ENCODE assay signal across 8 cellular contexts in the genomic region with DNA sequence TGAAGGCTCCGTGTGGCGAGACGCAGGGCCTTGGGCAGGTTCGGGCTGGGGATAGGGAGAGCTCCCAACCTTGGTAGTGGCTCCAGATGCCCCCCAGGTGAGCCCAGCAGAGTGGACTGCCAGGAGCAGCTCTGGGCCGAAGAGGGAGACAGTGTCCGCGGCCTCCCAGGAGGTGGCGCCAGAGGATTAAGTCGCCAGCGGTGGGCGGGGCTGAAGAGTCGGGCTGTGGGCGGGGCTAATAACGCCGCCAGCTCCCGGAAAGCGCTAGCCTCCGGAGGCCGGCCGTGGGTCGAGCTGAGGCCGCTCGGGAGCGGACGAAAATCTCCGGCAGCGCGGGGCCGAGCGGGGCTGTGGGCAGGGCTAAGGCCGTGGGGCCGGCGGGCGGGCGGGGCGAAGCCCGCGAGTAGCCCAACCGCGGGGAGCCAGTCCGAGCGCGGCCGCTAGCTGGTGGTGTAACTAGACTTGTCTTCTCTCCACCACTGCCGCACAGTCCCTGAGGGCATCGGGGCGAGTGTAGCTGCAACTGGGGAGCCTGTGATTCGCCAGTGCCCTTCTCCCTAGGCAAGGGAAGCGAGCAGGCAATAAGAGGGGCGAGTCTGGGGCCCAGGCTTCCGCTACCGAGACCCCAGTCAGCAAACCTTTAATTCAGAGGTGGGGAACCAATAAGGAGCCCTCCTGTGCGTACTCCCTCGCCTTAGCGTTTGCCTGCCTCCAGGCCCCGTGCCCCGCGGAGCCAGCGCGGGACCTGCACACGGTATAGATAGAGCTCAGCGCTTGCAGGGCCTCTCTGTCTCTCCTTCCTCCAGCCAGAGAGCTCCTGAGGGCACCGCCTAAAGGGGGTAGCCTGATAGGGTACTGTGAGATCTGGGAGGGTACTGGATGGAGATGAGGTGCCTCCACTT. TPM values are rescaled to one million over a fixed set of nuclear protein-coding genes. Genes with fewer than 3 reads are reported as not detected.
DNase-seq lines count a peak whose midpoint lies in the region; ATAC-seq, FAIRE-seq and TF ChIP-seq lines count a peak whose summit lies in the region.

No MANE protein-coding gene starts in this region.

- H3K4me1 Mint-ChIP-seq in H9: peaks cover 19 to 22% of the 10 kb centered on the region in 2 experiments
- peaks cover 13% of the 10 kb centered on the region for H3K4me1 Mint-ChIP-seq in stimulated activated naive CD8-positive, alpha-beta T cell treated with anti-CD3 and anti-CD28 coated beads, Interleukin-15, amount 100 ng/mL, for 72 hours

- peak; percentile 62 for TF ChIP-seq POLR2A in Raji (IDR thresholded peaks at IDR 0.05; ENCODE audit: insufficient read depth, low read depth, low read length)

- H3K56ac ChIP-seq in H9 (ENCODE audit: insufficient read length, low read depth, low read length): no peak overlapping the region

- H3K27me3 ChIP-seq in H9 (ENCODE audit: insufficient read depth, low read length) (no peaks in the 10 kb centered on the region), neural cell (ENCODE audit: insufficient read depth, low read depth, low read length) (no peaks in the 10 kb centered on the region)

- H3K4me3 ChIP-seq in fibroblast of the aortic adventitia (ENCODE audit: low read depth, low read length): peak overlapping the region; percentile 65
- H3K4me3 ChIP-seq in neural cell (ENCODE audit: low read length): peak overlapping the region; percentile 82

- peak; percentile 93 for TF ChIP-seq CTCF in H9 (conservative IDR thresholded peaks at IDR 0.05)
- peak; percentile 89 for TF ChIP-seq CTCF in fibroblast of the aortic adventitia (IDR thresholded peaks at IDR 0.05; ENCODE audit: insufficient read depth, low read length)
- TF ChIP-seq CTCF in neural cell (IDR thresholded peaks at IDR 0.05; ENCODE audit: poor library complexity, severe bottlenecking): peak; percentile 96

- ATAC-seq in stimulated activated naive CD8-positive, alpha-beta T cell treated with anti-CD3 and anti-CD28 coated beads, Interleukin-15, amount 100 ng/mL, for 72 hours: peak; percentile 90

- H2AFZ ChIP-seq in H9 (ENCODE audit: low read length) (no peak overlapping the region), neural cell (ENCODE audit: low read depth, low read length) (peak overlapping the region; percentile 85)

- peak; percentile 23 for TF ChIP-seq EP300 in neural cell (conservative IDR thresholded peaks at IDR 0.05; ENCODE audit: poor library complexity, severe bottlenecking)

- H4K8ac ChIP-seq in H9 (replicated peaks; ENCODE audit: insufficient read length, low read depth, low read length): no peak overlapping the region

- H3K4ac ChIP-seq in H9 (ENCODE audit: low read depth, low read length): no peak overlapping the region

- peaks cover 3% of the 10 kb centered on the region; the same call in 1 of the 2 replicates for H3K4me1 ChIP-seq in H9 (ENCODE audit: insufficient read depth, low read length)

- no peaks in the 10 kb centered on the region for H3K9me2 ChIP-seq in neural cell (ENCODE audit: insufficient read depth, low read length)

- H3K27ac Mint-ChIP-seq in H9: peak overlapping the region in 2 of 3 experiments; percentile 74 to 85; a peak in 3 of 7 replicates
- no peak overlapping the region for H3K27ac Mint-ChIP-seq in stimulated activated naive CD8-positive, alpha-beta T cell treated with anti-CD3 and anti-CD28 coated beads, Interleukin-15, amount 100 ng/mL, for 72 hours

- peak; percentile 97 for TF ChIP-seq RAD21 in neural cell (conservative IDR thresholded peaks at IDR 0.05)

- H3K36me3 ChIP-seq in neural cell (ENCODE audit: insufficient read depth, low read length): no peaks in the 10 kb centered on the region

- H2BK5ac ChIP-seq in H9 (ENCODE audit: insufficient read length, low read length): no peak overlapping the region

- no peak overlapping the region for H3K9ac ChIP-seq in H9 (ENCODE audit: extremely low read depth, insufficient read length, low read length)
- peak overlapping the region; percentile 75 for H3K9ac ChIP-seq in neural cell (ENCODE audit: low read length)

- no peaks in the 10 kb centered on the region for H3K36me3 Mint-ChIP-seq in H9 (ENCODE audit: insufficient read depth in 1 of 3, low read depth in 3 of 3)

- H3K9me3 ChIP-seq in H9 (ENCODE audit: control insufficient read depth, low read depth, low read length): no peaks in the 10 kb centered on the region
- H3K9me3 ChIP-seq in neural cell (ENCODE audit: low read length): no peaks in the 10 kb centered on the region

- H3K4me3 Mint-ChIP-seq in H9: peak overlapping the region; percentile 65 to 79
- H3K4me3 Mint-ChIP-seq in stimulated activated naive CD8-positive, alpha-beta T cell treated with anti-CD3 and anti-CD28 coated beads, Interleukin-15, amount 100 ng/mL, for 72 hours: peak overlapping the region; percentile 73 to 85

- peaks cover 5% of the 10 kb centered on the region for H3K23me2 ChIP-seq in H9 (ENCODE audit: insufficient read length, low read depth, low read length, poor library complexity, severe bottlenecking)

- peaks cover 24% of the 10 kb centered on the region for H3K27me3 Mint-ChIP-seq in H9 (ENCODE audit: low read depth)
- H3K27me3 Mint-ChIP-seq in stimulated activated naive CD8-positive, alpha-beta T cell treated with anti-CD3 and anti-CD28 coated beads, Interleukin-15, amount 100 ng/mL, for 72 hours: peaks cover 12% of the 10 kb centered on the region

- H3K4me2 ChIP-seq in H9 (ENCODE audit: insufficient read depth, insufficient read length, low read length) (peak overlapping the region; percentile 61), neural cell (ENCODE audit: low read length) (peak overlapping the region; percentile 92)

- H3K79me1 ChIP-seq in H9 (ENCODE audit: insufficient read depth, low read depth, low read length, poor library complexity, severe bottlenecking): no peaks in the 10 kb centered on the region

- no peaks in the 10 kb centered on the region for H4K20me1 ChIP-seq in H9 (ENCODE audit: control insufficient read depth, insufficient read depth, insufficient read length)
- no peaks in the 10 kb centered on the region for H4K20me1 ChIP-seq in neural cell (ENCODE audit: insufficient read depth)

- H3F3A ChIP-seq in neural cell (ENCODE audit: insufficient read depth, low read length, poor library complexity, severe bottlenecking): no peaks in the 10 kb centered on the region

- no peak overlapping the region for H3T11ph ChIP-seq in H9 (ENCODE audit: low read length)

- H3K79me2 ChIP-seq in H9 (ENCODE audit: insufficient read depth, low read length) (no peaks in the 10 kb centered on the region), neural cell (replicated peaks; ENCODE audit: insufficient read depth, low read length) (no peaks in the 10 kb centered on the region)

- peak; percentile 93 for DNase-seq in H9
- peak; percentile 88 for DNase-seq in M059J (ENCODE audit: low read depth)
- DNase-seq in activated effector memory CD4-positive, alpha-beta T cell treated with anti-CD3 and anti-CD28 coated beads, Interleukin-2, amount 50 U/mL, for 16 hours: peak; percentile 97
- DNase-seq in fibroblast of the aortic adventitia (ENCODE audit: low read depth): peak; percentile 94
- DNase-seq in stimulated activated naive CD8-positive, alpha-beta T cell treated with anti-CD3 and anti-CD28 coated beads, Interleukin-15, amount 100 ng/mL, for 72 hours: peak; percentile 91 to 94

- H2AK5ac ChIP-seq in H9 (ENCODE audit: insufficient read length, low read length): no peak overlapping the region

- no peak overlapping the region for H3K27ac ChIP-seq in H9 (ENCODE audit: insufficient read length, low read depth, low read length)
- peak overlapping the region; percentile 79 for H3K27ac ChIP-seq in neural cell (ENCODE audit: low read length)

- H2BK15ac ChIP-seq in H9 (ENCODE audit: low read depth, low read length): no peak overlapping the region

- no CpG with 5 or more reads among the region's 63 CpGs for WGBS in H9 (ENCODE audit: extremely low coverage, insufficient read length, low lambda C conversion rate)

- peaks cover 0 to 2% of the 10 kb centered on the region in 2 experiments; a peak in 2 of 5 replicates for H3K9me3 Mint-ChIP-seq in H9
- no peaks in the 10 kb centered on the region for H3K9me3 Mint-ChIP-seq in stimulated activated naive CD8-positive, alpha-beta T cell treated with anti-CD3 and anti-CD28 coated beads, Interleukin-15, amount 100 ng/mL, for 72 hours

- H4K91ac ChIP-seq in H9 (ENCODE audit: insufficient read length, low read depth, low read length): no peak overlapping the region

- 0 out of 2 replicates have a peak overlapping the region, but pooled peaks have one; percentile 23 for H3K14ac ChIP-seq in H9 (ENCODE audit: insufficient read depth, low read length)

- H3K18ac ChIP-seq in H9 (ENCODE audit: insufficient read length, low read depth, low read length): peak overlapping the region; percentile 39

- H2BK12ac ChIP-seq in H9 (ENCODE audit: insufficient read length, low read depth, low read length): no peak overlapping the region

- H2BK20ac ChIP-seq in H9 (ENCODE audit: low read depth, low read length, poor library complexity, severe bottlenecking): no peak overlapping the region

- FAIRE-seq in G401.6 (lab: Jason Lieb, UNC): peak; percentile 76

- no peak overlapping the region for H3K23ac ChIP-seq in H9 (ENCODE audit: insufficient read length, low read depth, low read length)

- H4K5ac ChIP-seq in H9 (ENCODE audit: insufficient read length, low read depth, low read length): no peak overlapping the region

- H2BK120ac ChIP-seq in H9 (ENCODE audit: low read depth, low read length, poor library complexity, severe bottlenecking): no peak overlapping the region

RNA-seq across cellular contexts. Expression of a gene that starts 14.4 kb away (rescaled TPM):
- total RNA-seq in H9 (2021) (1.9 and 2.4 TPM in 2 replicates), fibroblast of the aortic adventitia (ENCODE audit: low replicate concordance) (0.08 and 0.27 TPM in 2 replicates)
- total RNA-seq in M059J (2014; rRNA removed; shearing (Covaris generic)): 0.07 and 0.27 TPM in 2 replicates
- polyA plus RNA-seq in neural cell: 2.0 and 3.0 TPM in 2 replicates
- 17.5 and 21.5 TPM in 2 replicates for polyA minus RNA-seq in neural cell

Comparison
In these comparisons a context has a peak if more than half of its experiments do, and no peak if none do; other contexts are left out.
1. H3K27ac Mint-ChIP-seq: peak in H9 (2 of 3); none in stimulated activated naive CD8-positive, alpha-beta T cell treated with anti-CD3 and anti-CD28 coated beads, Interleukin-15, amount 100 ng/mL, for 72 hours (0 of 2).
2. Peak in every context shown above with its lines, with median percentiles within 50 percentile points of each other: DNase-seq and CTCF ChIP-seq.